In genomic region chr5:110726249-110727024, GRCh38 we compare ENCODE assay signal across 8 cellular contexts. TPM values are rescaled to one million over a fixed set of nuclear protein-coding genes. Genes with fewer than 3 reads are reported as not detected.
A peak's percentile ranks its signal among the peaks of the same experiment; 100 is the strongest.
DNase-seq lines count a peak whose midpoint lies in the region; ATAC-seq, FAIRE-seq and TF ChIP-seq lines count a peak whose summit lies in the region.

Gene TMEM232, minus strand, starts transcription at chr5:110726671. Its CDS starts 59,319 bp downstream, at chr5:110667352.

- no peaks in the 10 kb centered on the region for H3K79me2 ChIP-seq in smooth muscle cell (ENCODE audit: low read depth)

- H3K27ac ChIP-seq in smooth muscle cell (ENCODE audit: low read depth): no peak within 1 kb of the TSS

- H3K4me2 ChIP-seq in smooth muscle cell: peak within 1 kb of the TSS; percentile 97

- H3K4me3 Mint-ChIP-seq in immature natural killer cell: peak within 1 kb of the TSS; percentile 82 to 95 (median 89)

- peak within 1 kb of the TSS; percentile 100 for H2AFZ ChIP-seq in smooth muscle cell (ENCODE audit: low read depth)

- H3F3A ChIP-seq in smooth muscle cell (ENCODE audit: low read depth): no peaks in the 10 kb centered on the region

- 25% methylated on average over 17 of the region's 17 CpGs for WGBS in smooth muscle cell (ENCODE audit: low lambda C conversion rate)

- TF ChIP-seq CTCF in smooth muscle cell (IDR thresholded peaks at IDR 0.05; ENCODE audit: borderline replicate concordance, insufficient read depth, poor library complexity, severe bottlenecking): no peak

- H3K27me3 ChIP-seq in smooth muscle cell (ENCODE audit: low read depth): no peaks in the 10 kb centered on the region

- peaks cover 0 to 4% (median 0%) of the 10 kb centered on the region in 3 donors for H3K36me3 Mint-ChIP-seq in immature natural killer cell

- H3K9ac ChIP-seq in smooth muscle cell (ENCODE audit: low read depth): peak within 1 kb of the TSS; percentile 49

- no peaks in the 10 kb centered on the region for H3K9me3 ChIP-seq in smooth muscle cell (replicated peaks; ENCODE audit: low read depth)

- peak within 1 kb of the TSS in 3 of 6 donors; percentile 23 to 87 (median 24) for H3K27ac Mint-ChIP-seq in immature natural killer cell

- peak; percentile 100 for ATAC-seq in HG02623 (IDR thresholded peaks at IDR 0.05; ENCODE audit: unreplicated experiment)

- peaks cover 0 to 8% of the 10 kb centered on the region in 2 donors for H3K4me1 Mint-ChIP-seq in immature natural killer cell

- no peaks in the 10 kb centered on the region for H3K36me3 ChIP-seq in smooth muscle cell (ENCODE audit: low read depth)

- no peaks in the 10 kb centered on the region for H3K9me3 Mint-ChIP-seq in immature natural killer cell

- no peak for FAIRE-seq in RCC 7860 (lab: Jason Lieb, UNC)

- H3K4me3 ChIP-seq in smooth muscle cell: peak within 1 kb of the TSS; percentile 74

- in situ Hi-C loops in G401 (cut with HindIII; ENCODE audit: low sequenced_read_pairs): no loop called here

- H3K27me3 Mint-ChIP-seq in immature natural killer cell (ENCODE audit: low read depth in 3 of 3): peaks cover 0 to 2% (median 2%) of the 10 kb centered on the region in 3 donors

- H4K20me1 ChIP-seq in smooth muscle cell (ENCODE audit: low read depth): no peaks in the 10 kb centered on the region

- DNase-seq in G401 (ENCODE audit: low spot score): peak; percentile 80
- peak; percentile 33 to 57 for DNase-seq in NCI-H1930 (lab: John Stamatoyannopoulos, UW)
- DNase-seq in activated CD4-positive, CD25-positive, alpha-beta regulatory T cell treated with anti-CD3 and anti-CD28 coated beads, Interleukin-2, amount 50 U/mL, for 72 hours: peak; percentile 65
- DNase-seq in central memory CD4-positive, alpha-beta T cell: peak; percentile 74
- peak; percentile 62 to 74 (median 63) for DNase-seq in immature natural killer cell
- DNase-seq in smooth muscle cell (lab: John Stamatoyannopoulos, UW; ENCODE audit: unreplicated experiment): no peak
- no peak for DNase-seq in RCC 7860 (ENCODE audit: low spot score)

- no peaks in the 10 kb centered on the region for H3K4me1 ChIP-seq in smooth muscle cell (ENCODE audit: low read depth)

RNA-seq across cellular contexts. Expression of gene TMEM232, which starts in this region (rescaled TPM):
- 0.07 TPM in 1 of 2 replicates, not detected in the other for total RNA-seq in G401 (2014; rRNA removed; shearing (Covaris generic))
- polyA plus RNA-seq in immature natural killer cell (not detected), smooth muscle cell (0.26 and 0.49 TPM in 2 replicates)
- 0.18 and 1.0 TPM in 2 replicates for total RNA-seq in smooth muscle cell

Comparison
In these comparisons a context has a peak if more than half of its experiments do, and no peak if none do; other contexts are left out.
1. Peak in DNase-seq in G401; RNA of the gene not detected or under 1 TPM.
2. Peak in DNase-seq in immature natural killer cell; RNA of the gene not detected or under 1 TPM.
3. DNase-seq: peak in NCI-H1930 (2 of 2), activated CD4-positive, CD25-positive, alpha-beta regulatory T cell treated with anti-CD3 and anti-CD28 coated beads, Interleukin-2, amount 50 U/mL, for 72 hours (single experiment) and central memory CD4-positive, alpha-beta T cell (single experiment); none in smooth muscle cell (single experiment) and RCC 7860 (single experiment).